Comparison of ENCODE assay signal across 8 cellular contexts in the genomic region with DNA sequence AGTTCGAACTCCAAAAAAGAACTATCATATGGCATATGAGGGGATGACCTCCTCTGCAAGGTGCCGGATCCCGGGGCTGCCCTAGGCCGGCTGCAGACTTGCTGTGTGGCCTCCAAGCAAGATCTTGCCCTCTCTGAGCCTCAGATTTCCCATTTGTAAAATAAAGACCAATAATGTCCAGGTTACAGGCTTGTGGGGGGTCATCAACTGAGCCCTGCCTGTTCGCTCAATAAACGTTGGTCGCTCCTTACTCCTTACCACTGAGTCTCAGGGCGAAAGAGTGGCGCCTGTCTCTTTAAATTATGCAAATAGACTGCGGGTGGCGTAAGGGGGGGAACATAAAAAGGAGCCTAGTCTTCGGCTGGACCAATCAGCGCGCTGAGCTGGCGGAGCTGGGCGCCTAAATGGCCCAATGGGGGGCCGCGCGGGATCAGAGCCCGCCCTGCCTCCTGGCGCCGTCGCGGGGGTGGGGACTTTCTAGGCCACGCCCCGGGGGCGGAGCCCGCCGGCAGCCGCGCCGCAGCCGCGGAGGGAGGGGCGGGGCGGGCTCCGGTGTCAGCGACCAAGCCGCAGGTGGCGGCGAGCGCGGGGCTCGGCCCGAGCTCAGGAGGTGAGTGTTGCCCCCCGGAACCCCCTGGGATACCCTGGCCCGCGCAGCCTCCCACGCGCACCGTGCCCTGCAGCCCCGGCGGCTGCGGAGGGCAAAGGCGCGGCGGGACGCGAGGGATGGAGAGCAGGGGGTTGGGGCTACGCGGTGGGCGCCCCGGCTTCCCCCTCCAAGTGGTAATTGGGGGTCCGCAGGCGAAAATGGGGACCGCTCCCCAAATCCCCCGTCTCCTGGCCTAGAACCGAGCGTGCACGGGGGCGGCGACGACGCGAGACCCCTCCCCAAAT. TPM values are rescaled to one million over a fixed set of nuclear protein-coding genes. Genes with fewer than 3 reads are reported as not detected.
DNase-seq lines count a peak whose midpoint lies in the region; ATAC-seq, FAIRE-seq and TF ChIP-seq lines count a peak whose summit lies in the region.

No MANE protein-coding gene starts in this region.

- H3K4me3 Mint-ChIP-seq in progenitor cell of endocrine pancreas (ENCODE audit: low read depth) = peak overlapping the region; percentile 54

- intact Hi-C loops in left ventricle myocardium inferior (cut with micrococcal nuclease) = no loop called here

- H3K9me3 ChIP-seq in left ventricle myocardium inferior (replicated peaks) = no peaks in the 10 kb centered on the region

- peak; percentile 90 for FAIRE-seq in GM12892 (lab: Jason Lieb, UNC)

- H3K36me3 Mint-ChIP-seq in progenitor cell of endocrine pancreas (ENCODE audit: insufficient read depth) = no peaks in the 10 kb centered on the region

- H3K4me1 Mint-ChIP-seq in progenitor cell of endocrine pancreas (ENCODE audit: low read depth) = no peaks in the 10 kb centered on the region

- peaks cover 18% of the 10 kb centered on the region for H3K27me3 Mint-ChIP-seq in progenitor cell of endocrine pancreas

- H3K4me3 ChIP-seq in left ventricle myocardium inferior = peak overlapping the region; percentile 59

- no peaks in the 10 kb centered on the region for H3K9me3 Mint-ChIP-seq in progenitor cell of endocrine pancreas (ENCODE audit: low read depth)

- H3K27me3 ChIP-seq in left ventricle myocardium inferior (ENCODE audit: low read depth) = no peaks in the 10 kb centered on the region

- TF ChIP-seq POLR2A in GM12892 (IDR thresholded peaks at IDR 0.05; ENCODE audit: low read depth, low read length) = no peak

- TF ChIP-seq CTCF in left ventricle myocardium inferior (IDR thresholded peaks at IDR 0.05; ENCODE audit: borderline replicate concordance) (no peak), progenitor cell of endocrine pancreas (IDR thresholded peaks at IDR 0.05; ENCODE audit: unreplicated experiment) (no peak)

- peak; percentile 69 for ATAC-seq in HG02870 (IDR thresholded peaks at IDR 0.05; ENCODE audit: unreplicated experiment)

- H3K27ac ChIP-seq in left ventricle myocardium inferior (replicated peaks) = no peak overlapping the region

- peak overlapping the region; percentile 37 for H3K27ac Mint-ChIP-seq in progenitor cell of endocrine pancreas

- DNase-seq in GM12892 (ENCODE audit: insufficient read length) (peak; percentile 92), NCI-H146 treated with DMSO at 0.1 percent for 48 hours (lab: John Stamatoyannopoulos, UW; ENCODE audit: unreplicated experiment) (peak; percentile 88), T-helper 1 cell (peak; percentile 90 to 96 (median 94)), amniotic stem cell (lab: John Stamatoyannopoulos, UW) (peak; percentile 80), left ventricle myocardium inferior (peak; percentile 90), progenitor cell of endocrine pancreas (ENCODE audit: low spot score, unreplicated experiment) (peak; percentile 82), ureter (ENCODE audit: low spot score) (peak; percentile 92)

- H3K36me3 ChIP-seq in left ventricle myocardium inferior = no peaks in the 10 kb centered on the region

- peaks cover 15% of the 10 kb centered on the region for H3K4me1 ChIP-seq in left ventricle myocardium inferior

RNA-seq across cellular contexts. Expression of gene FCHO1, which starts 3.8 kb away (rescaled TPM):
- 19.9 TPM for polyA plus RNA-seq in GM12892 (2012; ENCODE audit: missing spikeins)
- total RNA-seq in left ventricle myocardium inferior (0.71 TPM), progenitor cell of endocrine pancreas (0.98 and 2.2 TPM in 2 replicates), ureter (4.8 TPM)

RNA-seq across cellular contexts. Expression of gene MAP1S, which starts 28.2 kb away (rescaled TPM):
- 16.0 TPM for polyA plus RNA-seq in GM12892 (2012; ENCODE audit: missing spikeins)
- 21.4 TPM for total RNA-seq in left ventricle myocardium inferior
- total RNA-seq in progenitor cell of endocrine pancreas = 74.9 and 94.2 TPM in 2 replicates
- total RNA-seq in ureter = 61.6 TPM

RNA-seq across cellular contexts. Expression of gene B3GNT3, which starts 47.5 kb away (rescaled TPM):
- polyA plus RNA-seq in GM12892 (2012; ENCODE audit: missing spikeins) = not detected
- total RNA-seq in left ventricle myocardium inferior (not detected), progenitor cell of endocrine pancreas (0.13 TPM in 1 of 2 replicates, not detected in the other), ureter (88.2 TPM)

RNA-seq across cellular contexts. Expression of gene UNC13A, which starts 59.3 kb away (rescaled TPM):
- polyA plus RNA-seq in GM12892 (2012; ENCODE audit: missing spikeins) = 0.68 TPM
- total RNA-seq in left ventricle myocardium inferior (0.05 TPM), progenitor cell of endocrine pancreas (3.9 and 4.0 TPM in 2 replicates), ureter (1.4 TPM)

Comparison
In these comparisons a context has a peak if more than half of its experiments do, and no peak if none do; other contexts are left out.
1. RNA of gene B3GNT3, which starts 47.5 kb away (total RNA-seq): 88.2 TPM in ureter (single experiment); 0.13 TPM in progenitor cell of endocrine pancreas and not detected in left ventricle myocardium inferior (single experiment); every median in the first group is over 10 times any median in the second.
2. Peak in every context shown above with its lines, with median percentiles within 50 percentile points of each other: DNase-seq.